17 cellular contexts compared by ENCODE assay signal in genomic region chr17:71470062-71470461, GRCh38.
DNase-seq lines count a peak whose midpoint lies in the region; ATAC-seq and TF ChIP-seq lines count a peak whose summit lies in the region.
"Had no signal": no experiment of that assay in that cellular context is flagged by ENCODE, and none has a peak within 500 bp of the region (broad histone marks: within the 10 kb centered on the region; RNA-seq: fewer than 3 reads in every experiment).

No MANE protein-coding gene starts in this region.

- H3K36me3 ChIP-seq in trophoblast cell (ENCODE audit: control insufficient read depth in 1 of 2, insufficient read depth in 2 of 2, low read length in 2 of 2) (no peaks in the 10 kb centered on the region), GM23338 (ENCODE audit: insufficient read depth) (no peaks in the 10 kb centered on the region)
- H3K36me3 ChIP-seq: BLaER1, HAP-1 had no signal

- no peaks in the 10 kb centered on the region for H3K9me3 ChIP-seq in trophoblast cell (ENCODE audit: insufficient read depth, low read depth, low read length)
- H3K9me3 ChIP-seq: BLaER1, Caco-2, HAP-1 had no signal

- no peak overlapping the region for H3K4ac ChIP-seq in trophoblast cell (ENCODE audit: low read depth, low read length)

- no peaks in the 10 kb centered on the region for H4K20me1 ChIP-seq in GM23338 (replicated peaks; ENCODE audit: insufficient read depth)
- H4K20me1 ChIP-seq: BLaER1 had no signal

- WGBS in trophoblast cell (ENCODE audit: extremely low coverage, insufficient coverage, insufficient read length), result no CpG with 5 or more reads among the region's 3 CpGs

- no peak overlapping the region for H2AK5ac ChIP-seq in trophoblast cell (ENCODE audit: low read length)

- H2AFZ ChIP-seq in trophoblast cell (ENCODE audit: insufficient read depth, low read length, poor library complexity) (no peak overlapping the region), GM23338 (no peak overlapping the region)
- H2AFZ ChIP-seq: GM23248 had no signal

- no peak overlapping the region for H3K4me3 ChIP-seq in trophoblast cell (ENCODE audit: low read depth, low read length)
- no peak overlapping the region for H3K4me3 ChIP-seq in GM23338
- H3K4me3 ChIP-seq: BLaER1, GM23248, HAP-1 had no signal

- no peak overlapping the region for H2BK120ac ChIP-seq in trophoblast cell (ENCODE audit: insufficient read depth, low read length, poor library complexity)

- no peak overlapping the region for H4K91ac ChIP-seq in trophoblast cell (ENCODE audit: low read depth, low read length)

- H3K4me3 Mint-ChIP-seq in GM23338, result no peak overlapping the region
- H3K4me3 Mint-ChIP-seq: B cell; CD4-positive, CD25-positive, alpha-beta regulatory T cell; CD8-positive, alpha-beta T cell; HFFc6 had no signal

- H3K27me3 Mint-ChIP-seq in GM23338 (ENCODE audit: insufficient read depth, low read depth, poor library complexity), result no peaks in the 10 kb centered on the region
- H3K27me3 Mint-ChIP-seq: B cell; CD4-positive, CD25-positive, alpha-beta regulatory T cell had no signal

- H3K9ac ChIP-seq in trophoblast cell (ENCODE audit: low read length), result no peak overlapping the region
- H3K9ac ChIP-seq: BLaER1, GM23248 had no signal

- H3K14ac ChIP-seq in trophoblast cell (ENCODE audit: low read length), result no peak overlapping the region

- no peak overlapping the region for H3K27ac Mint-ChIP-seq in GM23338
- H3K27ac Mint-ChIP-seq: B cell; CD4-positive, CD25-positive, alpha-beta regulatory T cell; CD8-positive, alpha-beta T cell; HFFc6 had no signal

- no peaks in the 10 kb centered on the region for H3F3A ChIP-seq in GM23338 (replicated peaks; ENCODE audit: low read depth)

- no peaks in the 10 kb centered on the region for H3K36me3 Mint-ChIP-seq in GM23338 (ENCODE audit: low read depth)
- H3K36me3 Mint-ChIP-seq: CD4-positive, CD25-positive, alpha-beta regulatory T cell; CD8-positive, alpha-beta T cell had no signal

- no peak overlapping the region for H2BK12ac ChIP-seq in trophoblast cell (ENCODE audit: low read length)

- H3K4me1 ChIP-seq in trophoblast cell (ENCODE audit: control insufficient read depth in 1 of 2, insufficient read depth in 2 of 2, low read length in 2 of 2) (peaks cover 3 to 4% of the 10 kb centered on the region in 2 experiments), GM23338 (ENCODE audit: insufficient read depth) (no peaks in the 10 kb centered on the region; the same call in 1 of the 2 replicates)
- H3K4me1 ChIP-seq: BLaER1, Caco-2, HAP-1 had no signal

- peaks cover 6% of the 10 kb centered on the region; the same call in 1 of the 2 replicates for H3K9me2 ChIP-seq in GM23338 (ENCODE audit: insufficient read depth)

- H2BK5ac ChIP-seq in trophoblast cell (ENCODE audit: low read depth, low read length, poor library complexity), result no peak overlapping the region

- H3K79me1 ChIP-seq in trophoblast cell (ENCODE audit: low read length), result peaks cover 9% of the 10 kb centered on the region

- H3K23ac ChIP-seq in trophoblast cell (ENCODE audit: low read length), result no peak overlapping the region

- peaks cover 4% of the 10 kb centered on the region; the same call in 2 of the 3 replicates for H3K4me1 Mint-ChIP-seq in GM23338
- H3K4me1 Mint-ChIP-seq: B cell; CD4-positive, CD25-positive, alpha-beta regulatory T cell had no signal

- no peak overlapping the region for H4K8ac ChIP-seq in trophoblast cell (ENCODE audit: low read depth, low read length)

- no peak overlapping the region for H3K18ac ChIP-seq in trophoblast cell (ENCODE audit: low read length)

- H3K79me2 ChIP-seq in trophoblast cell (ENCODE audit: control insufficient read depth, insufficient read depth, low read length, poor library complexity), result no peaks in the 10 kb centered on the region
- H3K79me2 ChIP-seq in GM23338 (replicated peaks; ENCODE audit: insufficient read depth), result no peaks in the 10 kb centered on the region

- H3K27me3 ChIP-seq in trophoblast cell (ENCODE audit: insufficient read depth, low read length), result no peaks in the 10 kb centered on the region
- no peaks in the 10 kb centered on the region for H3K27me3 ChIP-seq in GM23338 (ENCODE audit: insufficient read depth)
- H3K27me3 ChIP-seq: BLaER1 had no signal

- peak overlapping the region; percentile 85 for H3K27ac ChIP-seq in trophoblast cell (ENCODE audit: low read depth, low read length)
- H3K27ac ChIP-seq in GM23338 (ENCODE audit: low read depth), result no peak overlapping the region
- no peak overlapping the region for H3K27ac ChIP-seq in caudate nucleus (ENCODE audit: low read depth, low read length)
- H3K27ac ChIP-seq: BLaER1, C4-2B, GM23248 had no signal

- peak overlapping the region; percentile 22 for H3K4me2 ChIP-seq in trophoblast cell (ENCODE audit: low read length)
- H3K4me2 ChIP-seq in GM23338, result no peak overlapping the region
- H3K4me2 ChIP-seq: BLaER1 had no signal

- no peaks in the 10 kb centered on the region for H3K9me3 Mint-ChIP-seq in GM23338
- H3K9me3 Mint-ChIP-seq: CD8-positive, alpha-beta T cell; HFFc6 had no signal

- DNase-seq in RPMI7951 (ENCODE audit: low read depth) (peak; percentile 24), trophoblast cell (no peak), GM23338 (ENCODE audit: low spot score) (no peak), putamen (ENCODE audit: low spot score) (no peak), caudate nucleus (lab: John Stamatoyannopoulos, UW) (no peak)
- DNase-seq: Caco-2; CD4-positive, CD25-positive, alpha-beta regulatory T cell; CD8-positive, alpha-beta T cell; DMS153; DND-41; GM23248; HFFc6 had no signal

- TF ChIP-seq CTCF in GM23338 (conservative IDR thresholded peaks at IDR 0.05; ENCODE audit: low read depth in 2 of 2), result no peak

- H4K12ac ChIP-seq in trophoblast cell (ENCODE audit: low read depth, low read length), result no peak overlapping the region

- ATAC-seq in SK-N-SH treated with all-trans-retinoic acid at 6 μM for 48 hours (no peak; the same call in 2 of the 3 replicates), GM23338 (no peak)
- ATAC-seq: CD8-positive, alpha-beta T cell had no signal

TF ChIP-seq in SK-N-SH treated with all-trans-retinoic acid at 6 μM for 48 hours, 23 proteins besides CTCF, POLR2A, EP300 and RAD21:
- TF ChIP-seq ZNF70 (CRISPR knock-in tag; IDR thresholded peaks at IDR 0.05) (no peak), ISL1 (CRISPR knock-in tag; IDR thresholded peaks at IDR 0.05) (0 out of 2 replicates have a peak, but pooled peaks have one; percentile 6), SNAI2 (CRISPR knock-in tag; IDR thresholded peaks at IDR 0.05) (no peak), TOX (CRISPR knock-in tag; IDR thresholded peaks at IDR 0.05; ENCODE audit: borderline replicate concordance) (no peak), PPARA (CRISPR knock-in tag; IDR thresholded peaks at IDR 0.05; ENCODE audit: borderline replicate concordance) (no peak), BACH2 (CRISPR knock-in tag; IDR thresholded peaks at IDR 0.05; ENCODE audit: borderline replicate concordance) (no peak)

TF ChIP-seq in GM23338, 12 proteins besides CTCF, POLR2A, EP300 and RAD21 (continues in another document):
- no peak for TF ChIP-seq CREB1 (CRISPR knock-in tag; IDR thresholded peaks at IDR 0.05; ENCODE audit: low read depth)
- TF ChIP-seq, protein P1, sequence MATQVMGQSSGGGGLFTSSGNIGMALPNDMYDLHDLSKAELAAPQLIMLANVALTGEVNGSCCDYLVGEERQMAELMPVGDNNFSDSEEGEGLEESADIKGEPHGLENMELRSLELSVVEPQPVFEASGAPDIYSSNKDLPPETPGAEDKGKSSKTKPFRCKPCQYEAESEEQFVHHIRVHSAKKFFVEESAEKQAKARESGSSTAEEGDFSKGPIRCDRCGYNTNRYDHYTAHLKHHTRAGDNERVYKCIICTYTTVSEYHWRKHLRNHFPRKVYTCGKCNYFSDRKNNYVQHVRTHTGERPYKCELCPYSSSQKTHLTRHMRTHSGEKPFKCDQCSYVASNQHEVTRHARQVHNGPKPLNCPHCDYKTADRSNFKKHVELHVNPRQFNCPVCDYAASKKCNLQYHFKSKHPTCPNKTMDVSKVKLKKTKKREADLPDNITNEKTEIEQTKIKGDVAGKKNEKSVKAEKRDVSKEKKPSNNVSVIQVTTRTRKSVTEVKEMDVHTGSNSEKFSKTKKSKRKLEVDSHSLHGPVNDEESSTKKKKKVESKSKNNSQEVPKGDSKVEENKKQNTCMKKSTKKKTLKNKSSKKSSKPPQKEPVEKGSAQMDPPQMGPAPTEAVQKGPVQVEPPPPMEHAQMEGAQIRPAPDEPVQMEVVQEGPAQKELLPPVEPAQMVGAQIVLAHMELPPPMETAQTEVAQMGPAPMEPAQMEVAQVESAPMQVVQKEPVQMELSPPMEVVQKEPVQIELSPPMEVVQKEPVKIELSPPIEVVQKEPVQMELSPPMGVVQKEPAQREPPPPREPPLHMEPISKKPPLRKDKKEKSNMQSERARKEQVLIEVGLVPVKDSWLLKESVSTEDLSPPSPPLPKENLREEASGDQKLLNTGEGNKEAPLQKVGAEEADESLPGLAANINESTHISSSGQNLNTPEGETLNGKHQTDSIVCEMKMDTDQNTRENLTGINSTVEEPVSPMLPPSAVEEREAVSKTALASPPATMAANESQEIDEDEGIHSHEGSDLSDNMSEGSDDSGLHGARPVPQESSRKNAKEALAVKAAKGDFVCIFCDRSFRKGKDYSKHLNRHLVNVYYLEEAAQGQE (IDR thresholded peaks at IDR 0.05; ENCODE audit: unreplicated experiment), result no peak
- no peak for TF ChIP-seq ZNF114 (CRISPR knock-in tag; IDR thresholded peaks at IDR 0.05)
- TF ChIP-seq, protein P2, sequence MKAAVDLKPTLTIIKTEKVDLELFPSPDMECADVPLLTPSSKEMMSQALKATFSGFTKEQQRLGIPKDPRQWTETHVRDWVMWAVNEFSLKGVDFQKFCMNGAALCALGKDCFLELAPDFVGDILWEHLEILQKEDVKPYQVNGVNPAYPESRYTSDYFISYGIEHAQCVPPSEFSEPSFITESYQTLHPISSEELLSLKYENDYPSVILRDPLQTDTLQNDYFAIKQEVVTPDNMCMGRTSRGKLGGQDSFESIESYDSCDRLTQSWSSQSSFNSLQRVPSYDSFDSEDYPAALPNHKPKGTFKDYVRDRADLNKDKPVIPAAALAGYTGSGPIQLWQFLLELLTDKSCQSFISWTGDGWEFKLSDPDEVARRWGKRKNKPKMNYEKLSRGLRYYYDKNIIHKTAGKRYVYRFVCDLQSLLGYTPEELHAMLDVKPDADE (IDR thresholded peaks at IDR 0.05), result no peak
- no peak for TF ChIP-seq STAT1 (IDR thresholded peaks at IDR 0.05; ENCODE audit: unreplicated experiment)
- no peak for TF ChIP-seq JUNB (IDR thresholded peaks at IDR 0.05; ENCODE audit: unreplicated experiment)
